1 cellular context compared by ENCODE assay signal in the genomic region with DNA sequence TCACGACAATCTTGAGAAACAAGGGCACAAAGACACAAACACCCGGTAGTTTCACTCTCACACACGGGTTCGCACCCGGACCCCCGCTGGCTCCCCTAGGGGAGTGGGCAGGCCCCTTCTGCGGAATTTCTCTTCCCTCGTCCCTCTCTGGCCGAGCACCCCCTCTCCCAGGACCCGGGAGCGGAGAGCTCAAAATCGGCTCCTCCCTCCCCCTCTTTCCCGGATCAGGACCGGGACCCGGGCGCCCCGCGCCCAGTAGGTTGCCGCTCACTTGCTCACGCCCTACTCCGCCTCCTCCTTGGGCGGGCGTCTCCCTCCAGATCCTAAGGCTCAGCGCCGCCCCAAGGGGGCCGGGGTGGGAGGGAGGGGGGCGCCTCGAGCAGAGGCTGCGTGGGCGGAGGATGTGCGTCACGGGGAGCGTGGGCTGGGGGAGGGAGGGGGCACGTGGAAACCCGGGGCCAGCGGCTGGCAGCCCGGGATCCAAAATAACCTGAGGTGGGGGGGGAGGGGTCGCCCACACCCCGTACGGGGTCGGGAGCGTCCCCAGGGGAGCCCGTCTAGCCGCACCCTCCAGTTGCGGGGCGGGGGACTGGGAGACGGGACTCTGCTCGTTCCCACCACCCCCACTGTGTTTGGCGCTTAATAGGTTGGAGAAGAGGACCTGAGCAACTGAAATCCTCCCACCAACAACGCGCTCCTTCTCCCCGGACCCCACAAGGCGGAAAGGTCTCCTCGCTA.
TF ChIP-seq lines count a peak whose summit lies in the region.

No MANE protein-coding gene starts in this region.

TF ChIP-seq in HEK293, 187 proteins besides CTCF, POLR2A, EP300 and RAD21 (continued from another document and continues in another):
- TF ChIP-seq, protein P1, sequence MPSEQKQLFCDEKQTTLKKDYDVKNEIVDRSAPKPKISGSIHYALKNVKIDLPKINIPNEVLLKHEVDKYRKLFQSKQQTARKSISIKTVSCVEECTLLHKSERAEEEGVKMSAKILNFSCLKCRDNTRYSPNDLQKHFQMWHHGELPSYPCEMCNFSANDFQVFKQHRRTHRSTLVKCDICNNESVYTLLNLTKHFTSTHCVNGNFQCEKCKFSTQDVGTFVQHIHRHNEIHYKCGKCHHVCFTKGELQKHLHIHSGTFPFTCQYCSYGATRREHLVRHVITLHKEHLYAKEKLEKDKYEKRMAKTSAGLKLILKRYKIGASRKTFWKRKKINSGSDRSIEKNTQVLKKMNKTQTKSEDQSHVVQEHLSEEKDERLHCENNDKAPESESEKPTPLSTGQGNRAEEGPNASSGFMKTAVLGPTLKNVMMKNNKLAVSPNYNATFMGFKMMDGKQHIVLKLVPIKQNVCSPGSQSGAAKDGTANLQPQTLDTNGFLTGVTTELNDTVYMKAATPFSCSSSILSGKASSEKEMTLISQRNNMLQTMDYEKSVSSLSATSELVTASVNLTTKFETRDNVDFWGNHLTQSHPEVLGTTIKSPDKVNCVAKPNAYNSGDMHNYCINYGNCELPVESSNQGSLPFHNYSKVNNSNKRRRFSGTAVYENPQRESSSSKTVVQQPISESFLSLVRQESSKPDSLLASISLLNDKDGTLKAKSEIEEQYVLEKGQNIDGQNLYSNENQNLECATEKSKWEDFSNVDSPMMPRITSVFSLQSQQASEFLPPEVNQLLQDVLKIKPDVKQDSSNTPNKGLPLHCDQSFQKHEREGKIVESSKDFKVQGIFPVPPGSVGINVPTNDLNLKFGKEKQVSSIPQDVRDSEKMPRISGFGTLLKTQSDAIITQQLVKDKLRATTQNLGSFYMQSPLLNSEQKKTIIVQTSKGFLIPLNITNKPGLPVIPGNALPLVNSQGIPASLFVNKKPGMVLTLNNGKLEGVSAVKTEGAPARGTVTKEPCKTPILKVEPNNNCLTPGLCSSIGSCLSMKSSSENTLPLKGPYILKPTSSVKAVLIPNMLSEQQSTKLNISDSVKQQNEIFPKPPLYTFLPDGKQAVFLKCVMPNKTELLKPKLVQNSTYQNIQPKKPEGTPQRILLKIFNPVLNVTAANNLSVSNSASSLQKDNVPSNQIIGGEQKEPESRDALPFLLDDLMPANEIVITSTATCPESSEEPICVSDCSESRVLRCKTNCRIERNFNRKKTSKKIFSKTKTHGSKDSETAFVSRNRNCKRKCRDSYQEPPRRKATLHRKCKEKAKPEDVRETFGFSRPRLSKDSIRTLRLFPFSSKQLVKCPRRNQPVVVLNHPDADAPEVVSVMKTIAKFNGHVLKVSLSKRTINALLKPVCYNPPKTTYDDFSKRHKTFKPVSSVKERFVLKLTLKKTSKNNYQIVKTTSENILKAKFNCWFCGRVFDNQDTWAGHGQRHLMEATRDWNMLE (tag by site-specific recombination; conservative IDR thresholded peaks at IDR 0.05; ENCODE audit: low read depth): no peak
- TF ChIP-seq KLF10 (tag by site-specific recombination; IDR thresholded peaks at IDR 0.05): no peak
- TF ChIP-seq, protein P2, sequence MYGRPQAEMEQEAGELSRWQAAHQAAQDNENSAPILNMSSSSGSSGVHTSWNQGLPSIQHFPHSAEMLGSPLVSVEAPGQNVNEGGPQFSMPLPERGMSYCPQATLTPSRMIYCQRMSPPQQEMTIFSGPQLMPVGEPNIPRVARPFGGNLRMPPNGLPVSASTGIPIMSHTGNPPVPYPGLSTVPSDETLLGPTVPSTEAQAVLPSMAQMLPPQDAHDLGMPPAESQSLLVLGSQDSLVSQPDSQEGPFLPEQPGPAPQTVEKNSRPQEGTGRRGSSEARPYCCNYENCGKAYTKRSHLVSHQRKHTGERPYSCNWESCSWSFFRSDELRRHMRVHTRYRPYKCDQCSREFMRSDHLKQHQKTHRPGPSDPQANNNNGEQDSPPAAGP (tag by site-specific recombination; IDR thresholded peaks at IDR 0.05): 0 out of 2 replicates have a peak, but pooled peaks have one; percentile 13
- TF ChIP-seq YY1 (tag by site-specific recombination; IDR thresholded peaks at IDR 0.05): no peak
- TF ChIP-seq ZNF133 (tag by site-specific recombination; IDR thresholded peaks at IDR 0.05): no peak
- peak; percentile 72 for TF ChIP-seq KLF8 (tag by site-specific recombination; IDR thresholded peaks at IDR 0.05)
- TF ChIP-seq SP2 (tag by site-specific recombination; IDR thresholded peaks at IDR 0.05): peak; percentile 80
- TF ChIP-seq ZNF248 (tag by site-specific recombination; IDR thresholded peaks at IDR 0.05): no peak
- TF ChIP-seq ZXDB (tag by site-specific recombination; IDR thresholded peaks at IDR 0.05): 0 out of 2 replicates have a peak, but pooled peaks have one; percentile 8
- TF ChIP-seq ZNF658 (tag by site-specific recombination; IDR thresholded peaks at IDR 0.05): no peak
- no peak for TF ChIP-seq ZNF202 (tag by site-specific recombination; IDR thresholded peaks at IDR 0.05; ENCODE audit: borderline replicate concordance)
- TF ChIP-seq BCL11B (tag by site-specific recombination; IDR thresholded peaks at IDR 0.05; ENCODE audit: low read depth): no peak
- TF ChIP-seq, protein P3, sequence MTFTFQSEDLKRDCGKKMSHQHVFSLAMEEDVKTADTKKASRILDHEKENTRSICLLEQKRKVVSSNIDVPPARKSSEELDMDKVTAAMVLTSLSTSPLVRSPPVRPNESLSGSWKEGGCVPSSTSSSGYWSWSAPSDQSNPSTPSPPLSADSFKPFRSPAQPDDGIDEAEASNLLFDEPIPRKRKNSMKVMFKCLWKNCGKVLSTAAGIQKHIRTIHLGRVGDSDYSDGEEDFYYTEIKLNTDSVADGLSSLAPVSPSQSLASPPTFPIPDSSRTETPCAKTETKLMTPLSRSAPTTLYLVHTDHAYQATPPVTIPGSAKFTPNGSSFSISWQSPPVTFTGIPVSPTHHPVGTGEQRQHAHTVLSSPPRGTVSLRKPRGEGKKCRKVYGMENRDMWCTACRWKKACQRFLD (tag by site-specific recombination; IDR thresholded peaks at IDR 0.05): no peak
- no peak; the same call in 1 of the 2 replicates for TF ChIP-seq ZNF391 (tag by site-specific recombination; IDR thresholded peaks at IDR 0.05; ENCODE audit: borderline replicate concordance, low read depth)
- TF ChIP-seq SP3 (tag by site-specific recombination; IDR thresholded peaks at IDR 0.05): peak; percentile 42
- no peak for TF ChIP-seq ZNF140 (tag by site-specific recombination; IDR thresholded peaks at IDR 0.05)
- TF ChIP-seq, protein P4, sequence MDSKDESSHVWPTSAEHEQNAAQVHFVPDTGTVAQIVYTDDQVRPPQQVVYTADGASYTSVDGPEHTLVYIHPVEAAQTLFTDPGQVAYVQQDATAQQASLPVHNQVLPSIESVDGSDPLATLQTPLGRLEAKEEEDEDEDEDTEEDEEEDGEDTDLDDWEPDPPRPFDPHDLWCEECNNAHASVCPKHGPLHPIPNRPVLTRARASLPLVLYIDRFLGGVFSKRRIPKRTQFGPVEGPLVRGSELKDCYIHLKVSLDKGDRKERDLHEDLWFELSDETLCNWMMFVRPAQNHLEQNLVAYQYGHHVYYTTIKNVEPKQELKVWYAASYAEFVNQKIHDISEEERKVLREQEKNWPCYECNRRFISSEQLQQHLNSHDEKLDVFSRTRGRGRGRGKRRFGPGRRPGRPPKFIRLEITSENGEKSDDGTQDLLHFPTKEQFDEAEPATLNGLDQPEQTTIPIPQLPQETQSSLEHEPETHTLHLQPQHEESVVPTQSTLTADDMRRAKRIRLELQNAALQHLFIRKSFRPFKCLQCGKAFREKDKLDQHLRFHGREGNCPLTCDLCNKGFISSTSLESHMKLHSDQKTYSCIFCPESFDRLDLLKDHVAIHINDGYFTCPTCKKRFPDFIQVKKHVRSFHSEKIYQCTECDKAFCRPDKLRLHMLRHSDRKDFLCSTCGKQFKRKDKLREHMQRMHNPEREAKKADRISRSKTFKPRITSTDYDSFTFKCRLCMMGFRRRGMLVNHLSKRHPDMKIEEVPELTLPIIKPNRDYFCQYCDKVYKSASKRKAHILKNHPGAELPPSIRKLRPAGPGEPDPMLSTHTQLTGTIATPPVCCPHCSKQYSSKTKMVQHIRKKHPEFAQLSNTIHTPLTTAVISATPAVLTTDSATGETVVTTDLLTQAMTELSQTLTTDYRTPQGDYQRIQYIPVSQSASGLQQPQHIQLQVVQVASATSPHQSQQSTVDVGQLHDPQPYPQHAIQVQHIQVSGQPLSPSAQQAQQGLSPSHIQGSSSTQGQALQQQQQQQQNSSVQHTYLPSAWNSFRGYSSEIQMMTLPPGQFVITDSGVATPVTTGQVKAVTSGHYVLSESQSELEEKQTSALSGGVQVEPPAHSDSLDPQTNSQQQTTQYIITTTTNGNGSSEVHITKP (tag by site-specific recombination; IDR thresholded peaks at IDR 0.05): 0 out of 2 replicates have a peak, but pooled peaks have one; percentile 36
- no peak for TF ChIP-seq ZBTB1 (tag by site-specific recombination; IDR thresholded peaks at IDR 0.05)
- TF ChIP-seq, protein P5, sequence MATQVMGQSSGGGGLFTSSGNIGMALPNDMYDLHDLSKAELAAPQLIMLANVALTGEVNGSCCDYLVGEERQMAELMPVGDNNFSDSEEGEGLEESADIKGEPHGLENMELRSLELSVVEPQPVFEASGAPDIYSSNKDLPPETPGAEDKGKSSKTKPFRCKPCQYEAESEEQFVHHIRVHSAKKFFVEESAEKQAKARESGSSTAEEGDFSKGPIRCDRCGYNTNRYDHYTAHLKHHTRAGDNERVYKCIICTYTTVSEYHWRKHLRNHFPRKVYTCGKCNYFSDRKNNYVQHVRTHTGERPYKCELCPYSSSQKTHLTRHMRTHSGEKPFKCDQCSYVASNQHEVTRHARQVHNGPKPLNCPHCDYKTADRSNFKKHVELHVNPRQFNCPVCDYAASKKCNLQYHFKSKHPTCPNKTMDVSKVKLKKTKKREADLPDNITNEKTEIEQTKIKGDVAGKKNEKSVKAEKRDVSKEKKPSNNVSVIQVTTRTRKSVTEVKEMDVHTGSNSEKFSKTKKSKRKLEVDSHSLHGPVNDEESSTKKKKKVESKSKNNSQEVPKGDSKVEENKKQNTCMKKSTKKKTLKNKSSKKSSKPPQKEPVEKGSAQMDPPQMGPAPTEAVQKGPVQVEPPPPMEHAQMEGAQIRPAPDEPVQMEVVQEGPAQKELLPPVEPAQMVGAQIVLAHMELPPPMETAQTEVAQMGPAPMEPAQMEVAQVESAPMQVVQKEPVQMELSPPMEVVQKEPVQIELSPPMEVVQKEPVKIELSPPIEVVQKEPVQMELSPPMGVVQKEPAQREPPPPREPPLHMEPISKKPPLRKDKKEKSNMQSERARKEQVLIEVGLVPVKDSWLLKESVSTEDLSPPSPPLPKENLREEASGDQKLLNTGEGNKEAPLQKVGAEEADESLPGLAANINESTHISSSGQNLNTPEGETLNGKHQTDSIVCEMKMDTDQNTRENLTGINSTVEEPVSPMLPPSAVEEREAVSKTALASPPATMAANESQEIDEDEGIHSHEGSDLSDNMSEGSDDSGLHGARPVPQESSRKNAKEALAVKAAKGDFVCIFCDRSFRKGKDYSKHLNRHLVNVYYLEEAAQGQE (tag by site-specific recombination; IDR thresholded peaks at IDR 0.05): no peak
- TF ChIP-seq, protein P6, sequence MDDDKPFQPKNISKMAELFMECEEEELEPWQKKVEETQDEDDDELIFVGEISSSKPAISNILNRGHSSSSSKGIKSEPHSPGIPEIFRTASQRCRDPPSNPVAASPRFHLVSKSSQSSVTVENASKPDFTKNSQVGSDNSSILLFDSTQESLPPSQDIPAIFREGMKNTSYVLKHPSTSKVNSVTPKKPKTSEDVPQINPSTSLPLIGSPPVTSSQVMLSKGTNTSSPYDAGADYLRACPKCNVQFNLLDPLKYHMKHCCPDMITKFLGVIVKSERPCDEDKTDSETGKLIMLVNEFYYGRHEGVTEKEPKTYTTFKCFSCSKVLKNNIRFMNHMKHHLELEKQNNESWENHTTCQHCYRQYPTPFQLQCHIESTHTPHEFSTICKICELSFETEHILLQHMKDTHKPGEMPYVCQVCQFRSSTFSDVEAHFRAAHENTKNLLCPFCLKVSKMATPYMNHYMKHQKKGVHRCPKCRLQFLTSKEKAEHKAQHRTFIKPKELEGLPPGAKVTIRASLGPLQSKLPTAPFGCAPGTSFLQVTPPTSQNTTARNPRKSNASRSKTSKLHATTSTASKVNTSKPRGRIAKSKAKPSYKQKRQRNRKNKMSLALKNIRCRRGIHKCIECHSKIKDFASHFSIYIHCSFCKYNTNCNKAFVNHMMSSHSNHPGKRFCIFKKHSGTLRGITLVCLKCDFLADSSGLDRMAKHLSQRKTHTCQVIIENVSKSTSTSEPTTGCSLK (tag by site-specific recombination; IDR thresholded peaks at IDR 0.05): no peak
- TF ChIP-seq ZNF155 (tag by site-specific recombination; IDR thresholded peaks at IDR 0.05): no peak
- TF ChIP-seq, protein P7, sequence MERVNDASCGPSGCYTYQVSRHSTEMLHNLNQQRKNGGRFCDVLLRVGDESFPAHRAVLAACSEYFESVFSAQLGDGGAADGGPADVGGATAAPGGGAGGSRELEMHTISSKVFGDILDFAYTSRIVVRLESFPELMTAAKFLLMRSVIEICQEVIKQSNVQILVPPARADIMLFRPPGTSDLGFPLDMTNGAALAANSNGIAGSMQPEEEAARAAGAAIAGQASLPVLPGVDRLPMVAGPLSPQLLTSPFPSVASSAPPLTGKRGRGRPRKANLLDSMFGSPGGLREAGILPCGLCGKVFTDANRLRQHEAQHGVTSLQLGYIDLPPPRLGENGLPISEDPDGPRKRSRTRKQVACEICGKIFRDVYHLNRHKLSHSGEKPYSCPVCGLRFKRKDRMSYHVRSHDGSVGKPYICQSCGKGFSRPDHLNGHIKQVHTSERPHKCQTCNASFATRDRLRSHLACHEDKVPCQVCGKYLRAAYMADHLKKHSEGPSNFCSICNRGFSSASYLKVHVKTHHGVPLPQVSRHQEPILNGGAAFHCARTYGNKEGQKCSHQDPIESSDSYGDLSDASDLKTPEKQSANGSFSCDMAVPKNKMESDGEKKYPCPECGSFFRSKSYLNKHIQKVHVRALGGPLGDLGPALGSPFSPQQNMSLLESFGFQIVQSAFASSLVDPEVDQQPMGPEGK (tag by site-specific recombination; IDR thresholded peaks at IDR 0.05): peak; percentile 22; the same call in 1 of the 2 replicates
- TF ChIP-seq, protein P8, sequence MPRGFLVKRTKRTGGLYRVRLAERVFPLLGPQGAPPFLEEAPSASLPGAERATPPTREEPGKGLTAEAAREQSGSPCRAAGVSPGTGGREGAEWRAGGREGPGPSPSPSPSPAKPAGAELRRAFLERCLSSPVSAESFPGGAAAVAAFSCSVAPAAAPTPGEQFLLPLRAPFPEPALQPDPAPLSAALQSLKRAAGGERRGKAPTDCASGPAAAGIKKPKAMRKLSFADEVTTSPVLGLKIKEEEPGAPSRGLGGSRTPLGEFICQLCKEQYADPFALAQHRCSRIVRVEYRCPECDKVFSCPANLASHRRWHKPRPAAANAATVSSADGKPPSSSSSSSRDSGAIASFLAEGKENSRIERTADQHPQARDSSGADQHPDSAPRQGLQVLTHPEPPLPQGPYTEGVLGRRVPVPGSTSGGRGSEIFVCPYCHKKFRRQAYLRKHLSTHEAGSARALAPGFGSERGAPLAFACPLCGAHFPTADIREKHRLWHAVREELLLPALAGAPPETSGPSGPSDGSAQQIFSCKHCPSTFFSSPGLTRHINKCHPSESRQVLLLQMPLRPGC (tag by site-specific recombination; IDR thresholded peaks at IDR 0.05): no peak
- TF ChIP-seq GLI2 (tag by site-specific recombination; IDR thresholded peaks at IDR 0.05; ENCODE audit: borderline replicate concordance, low read depth): no peak
- peak; percentile 73; the same call in 1 of the 2 replicates for TF ChIP-seq ZNF423 (tag by site-specific recombination; IDR thresholded peaks at IDR 0.05)
- TF ChIP-seq GFI1B (tag by site-specific recombination; IDR thresholded peaks at IDR 0.05): no peak
- peak; percentile 42; the same call in 1 of the 2 replicates for TF ChIP-seq ZNF501 (tag by site-specific recombination; IDR thresholded peaks at IDR 0.05)
